8 cellular contexts compared by ENCODE assay signal in genomic region chr5:123549256-123549904, GRCh38. TPM values are rescaled to one million over a fixed set of nuclear protein-coding genes. Genes with fewer than 3 reads are reported as not detected.
A peak's percentile ranks its signal among the peaks of the same experiment; 100 is the strongest.
DNase-seq lines count a peak whose midpoint lies in the region; ATAC-seq and TF ChIP-seq lines count a peak whose summit lies in the region.

No MANE protein-coding gene starts in this region.

- H3K9me2 ChIP-seq in PC-3 (replicated peaks; ENCODE audit: low read length) = no peaks in the 10 kb centered on the region

- intact Hi-C loops in PC-3 (cut with micrococcal nuclease) = loop anchor here (5.0 kb wide), 1 partner anchor 37 kb away; the partner anchor contains the start of gene CSNK1G3
- intact Hi-C loops in esophagus squamous epithelium (cut with DNase I) = no loop called here

- 80 to 94% methylated on average over 3 of the region's 3 CpGs for WGBS in esophagus squamous epithelium, 2 donors

- no TSS peak for BruUV-seq in PC-3 (replicated peaks; lab: Mats Ljungman, UMichigan)

- peaks cover 24% of the 10 kb centered on the region for H3K4me1 Mint-ChIP-seq in T-helper 17 cell

- no peaks in the 10 kb centered on the region for H3K36me3 ChIP-seq in effector memory CD4-positive, alpha-beta T cell (ENCODE audit: control insufficient read depth, insufficient read depth, low read length)
- H3K36me3 ChIP-seq in PC-3 (ENCODE audit: low read depth, low read length) (no peaks in the 10 kb centered on the region), esophagus squamous epithelium (peaks cover 0 to 4% (median 0%) of the 10 kb centered on the region in 3 donors)

- H3K4me3 ChIP-seq in effector memory CD4-positive, alpha-beta T cell (ENCODE audit: insufficient read depth, low read depth, low read length, poor library complexity, severe bottlenecking) = no peak overlapping the region
- no peak overlapping the region for H3K4me3 ChIP-seq in PC-3 (ENCODE audit: low read length)
- H3K4me3 ChIP-seq in esophagus squamous epithelium = no peak overlapping the region

- H3K27me3 Mint-ChIP-seq in T-helper 17 cell = no peaks in the 10 kb centered on the region

- no peaks in the 10 kb centered on the region for H3F3A ChIP-seq in PC-3 (ENCODE audit: low read length, unreplicated experiment)

- CTCF ChIA-PET in PC-3 (lab: Charles Lee) = no interaction called here

- no peak overlapping the region for H2AFZ ChIP-seq in PC-3 (ENCODE audit: low read length)

- peak overlapping the region; percentile 73 for H3K27ac ChIP-seq in effector memory CD4-positive, alpha-beta T cell (ENCODE audit: insufficient read depth, low read length, poor library complexity, severe bottlenecking)
- no peak overlapping the region for H3K27ac ChIP-seq in PC-3 (ENCODE audit: low read length)
- no peak overlapping the region for H3K27ac ChIP-seq in esophagus squamous epithelium

- TF ChIP-seq CTCF in PC-3 (conservative IDR thresholded peaks at IDR 0.05; ENCODE audit: low read depth, low read length) = no peak
- no peak for TF ChIP-seq CTCF in esophagus squamous epithelium (IDR thresholded peaks at IDR 0.05)

- no peaks in the 10 kb centered on the region for H3K27me3 ChIP-seq in effector memory CD4-positive, alpha-beta T cell (replicated peaks; ENCODE audit: control insufficient read depth, insufficient read depth, low read length, poor library complexity, severe bottlenecking)
- no peaks in the 10 kb centered on the region for H3K27me3 ChIP-seq in PC-3 (ENCODE audit: low read length)
- H3K27me3 ChIP-seq in esophagus squamous epithelium = no peaks in the 10 kb centered on the region

- no peaks in the 10 kb centered on the region for H3K9me3 ChIP-seq in T-helper 17 cell (ENCODE audit: control insufficient read depth, low read length, poor library complexity, severe bottlenecking)
- no peaks in the 10 kb centered on the region for H3K9me3 ChIP-seq in effector memory CD4-positive, alpha-beta T cell (ENCODE audit: control insufficient read depth, low read length)
- H3K9me3 ChIP-seq in PC-3 (ENCODE audit: low read length) = no peaks in the 10 kb centered on the region
- no peaks in the 10 kb centered on the region for H3K9me3 ChIP-seq in esophagus squamous epithelium

- ATAC-seq in GM18511 (IDR thresholded peaks at IDR 0.05; ENCODE audit: unreplicated experiment) (peak; percentile 99), HG02763 (IDR thresholded peaks at IDR 0.05; ENCODE audit: unreplicated experiment) (peak; percentile 99), T-helper 17 cell (peak; percentile 98), PC-3 (no peak)

- peaks cover 16% of the 10 kb centered on the region for H3K4me1 ChIP-seq in effector memory CD4-positive, alpha-beta T cell (ENCODE audit: control insufficient read depth, insufficient read depth, low read length, poor library complexity, severe bottlenecking)
- H3K4me1 ChIP-seq in PC-3 (ENCODE audit: insufficient read depth, low read length) (peaks cover 10% of the 10 kb centered on the region; the same call in 1 of the 2 replicates), esophagus squamous epithelium (no peaks in the 10 kb centered on the region)

- no peak overlapping the region for H3K9ac ChIP-seq in PC-3 (ENCODE audit: low read length)

- H3K36me3 Mint-ChIP-seq in T-helper 17 cell (ENCODE audit: low read depth) = peaks cover 5% of the 10 kb centered on the region

- no peak overlapping the region for H3K4me2 ChIP-seq in PC-3 (ENCODE audit: low read length)

- peak overlapping the region; percentile 69 for H3K4me3 Mint-ChIP-seq in T-helper 17 cell

- TF ChIP-seq POLR2A in esophagus squamous epithelium (IDR thresholded peaks at IDR 0.05) = no peak

- H4K20me1 ChIP-seq in PC-3 (ENCODE audit: low read length) = no peaks in the 10 kb centered on the region

- H3K79me2 ChIP-seq in PC-3 (ENCODE audit: low read length) = peaks cover 9% of the 10 kb centered on the region; the same call in 1 of the 2 replicates

- POLR2A ChIA-PET in PC-3 (lab: Charles Lee; ENCODE audit: unreplicated experiment) = no interaction called here

- DNase-seq in T-helper 17 cell (peak; percentile 16 to 48 (median 47)), PC-3 (no peak), EL (no peak), OCI-M2 (lab: John Stamatoyannopoulos, UW; ENCODE audit: unreplicated experiment) (no peak), esophagus squamous epithelium (lab: John Stamatoyannopoulos, UW) (no peak)
- DNase-seq in effector memory CD4-positive, alpha-beta T cell = peak; percentile 54 to 57 (median 54)

- peak overlapping the region; percentile 99 for H3K27ac Mint-ChIP-seq in T-helper 17 cell

RNA-seq across cellular contexts. Expression of gene CSNK1G3, which starts 37.4 kb away (rescaled TPM):
- total RNA-seq in T-helper 17 cell = 10 to 100 TPM; 61.8 to 65.7 TPM
- 21.6 and 23.4 TPM in 2 replicates for total RNA-seq in PC-3 (2014; rRNA removed)
- total RNA-seq in esophagus squamous epithelium = 10 to 100 TPM; 17.4 to 82.6 (median 42.5) TPM

Comparison
In these comparisons a context has a peak if more than half of its experiments do, and no peak if none do; other contexts are left out.
1. DNase-seq: peak in T-helper 17 cell (3 of 3) and effector memory CD4-positive, alpha-beta T cell (3 of 3); none in PC-3 (single experiment), EL (single experiment), OCI-M2 (single experiment) and esophagus squamous epithelium (single experiment).